2 cellular contexts compared by ENCODE assay signal in the genomic region with DNA sequence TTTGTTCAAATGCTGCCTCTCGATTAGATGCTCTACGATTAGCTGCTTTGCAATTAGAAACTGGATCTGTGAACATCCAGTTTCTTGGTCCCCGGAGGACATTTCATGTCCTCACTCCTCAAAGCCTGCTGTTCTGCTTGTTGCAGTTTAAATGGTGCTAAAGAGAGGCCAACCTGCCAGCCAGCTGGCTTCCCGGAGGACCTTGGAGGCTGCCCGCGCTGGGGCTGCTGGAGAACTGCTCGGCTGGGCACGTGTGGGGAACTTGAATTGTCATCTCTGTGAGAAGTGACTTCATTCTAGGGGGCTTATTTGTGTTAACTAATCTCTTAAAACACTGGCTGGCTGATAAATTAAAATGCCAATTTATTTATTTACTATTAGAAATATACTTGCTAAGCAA.
TF ChIP-seq lines count a peak whose summit lies in the region.

No MANE protein-coding gene starts in this region.

TF ChIP-seq in SK-N-SH, 30 proteins besides CTCF, POLR2A, EP300 and RAD21 (continued from another document):
- TF ChIP-seq, protein P1, sequence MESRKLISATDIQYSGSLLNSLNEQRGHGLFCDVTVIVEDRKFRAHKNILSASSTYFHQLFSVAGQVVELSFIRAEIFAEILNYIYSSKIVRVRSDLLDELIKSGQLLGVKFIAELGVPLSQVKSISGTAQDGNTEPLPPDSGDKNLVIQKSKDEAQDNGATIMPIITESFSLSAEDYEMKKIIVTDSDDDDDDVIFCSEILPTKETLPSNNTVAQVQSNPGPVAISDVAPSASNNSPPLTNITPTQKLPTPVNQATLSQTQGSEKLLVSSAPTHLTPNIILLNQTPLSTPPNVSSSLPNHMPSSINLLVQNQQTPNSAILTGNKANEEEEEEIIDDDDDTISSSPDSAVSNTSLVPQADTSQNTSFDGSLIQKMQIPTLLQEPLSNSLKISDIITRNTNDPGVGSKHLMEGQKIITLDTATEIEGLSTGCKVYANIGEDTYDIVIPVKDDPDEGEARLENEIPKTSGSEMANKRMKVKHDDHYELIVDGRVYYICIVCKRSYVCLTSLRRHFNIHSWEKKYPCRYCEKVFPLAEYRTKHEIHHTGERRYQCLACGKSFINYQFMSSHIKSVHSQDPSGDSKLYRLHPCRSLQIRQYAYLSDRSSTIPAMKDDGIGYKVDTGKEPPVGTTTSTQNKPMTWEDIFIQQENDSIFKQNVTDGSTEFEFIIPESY (IDR thresholded peaks at IDR 0.05; ENCODE audit: borderline replicate concordance, low read depth): no peak
- TF ChIP-seq, protein P2, sequence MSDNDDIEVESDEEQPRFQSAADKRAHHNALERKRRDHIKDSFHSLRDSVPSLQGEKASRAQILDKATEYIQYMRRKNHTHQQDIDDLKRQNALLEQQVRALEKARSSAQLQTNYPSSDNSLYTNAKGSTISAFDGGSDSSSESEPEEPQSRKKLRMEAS (IDR thresholded peaks at IDR 0.05; ENCODE audit: low read depth): no peak
- TF ChIP-seq FOXJ3 (CRISPR knock-in tag; IDR thresholded peaks at IDR 0.05): no peak
- no peak for TF ChIP-seq GATA2 (CRISPR knock-in tag; IDR thresholded peaks at IDR 0.05)
- TF ChIP-seq CHD2 (IDR thresholded peaks at IDR 0.05; ENCODE audit: low read length, partially characterized antibody): no peak
- TF ChIP-seq, protein P3, sequence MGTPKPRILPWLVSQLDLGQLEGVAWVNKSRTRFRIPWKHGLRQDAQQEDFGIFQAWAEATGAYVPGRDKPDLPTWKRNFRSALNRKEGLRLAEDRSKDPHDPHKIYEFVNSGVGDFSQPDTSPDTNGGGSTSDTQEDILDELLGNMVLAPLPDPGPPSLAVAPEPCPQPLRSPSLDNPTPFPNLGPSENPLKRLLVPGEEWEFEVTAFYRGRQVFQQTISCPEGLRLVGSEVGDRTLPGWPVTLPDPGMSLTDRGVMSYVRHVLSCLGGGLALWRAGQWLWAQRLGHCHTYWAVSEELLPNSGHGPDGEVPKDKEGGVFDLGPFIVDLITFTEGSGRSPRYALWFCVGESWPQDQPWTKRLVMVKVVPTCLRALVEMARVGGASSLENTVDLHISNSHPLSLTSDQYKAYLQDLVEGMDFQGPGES (IDR thresholded peaks at IDR 0.05; ENCODE audit: low read depth, low read length): no peak
- TF ChIP-seq, protein P4, sequence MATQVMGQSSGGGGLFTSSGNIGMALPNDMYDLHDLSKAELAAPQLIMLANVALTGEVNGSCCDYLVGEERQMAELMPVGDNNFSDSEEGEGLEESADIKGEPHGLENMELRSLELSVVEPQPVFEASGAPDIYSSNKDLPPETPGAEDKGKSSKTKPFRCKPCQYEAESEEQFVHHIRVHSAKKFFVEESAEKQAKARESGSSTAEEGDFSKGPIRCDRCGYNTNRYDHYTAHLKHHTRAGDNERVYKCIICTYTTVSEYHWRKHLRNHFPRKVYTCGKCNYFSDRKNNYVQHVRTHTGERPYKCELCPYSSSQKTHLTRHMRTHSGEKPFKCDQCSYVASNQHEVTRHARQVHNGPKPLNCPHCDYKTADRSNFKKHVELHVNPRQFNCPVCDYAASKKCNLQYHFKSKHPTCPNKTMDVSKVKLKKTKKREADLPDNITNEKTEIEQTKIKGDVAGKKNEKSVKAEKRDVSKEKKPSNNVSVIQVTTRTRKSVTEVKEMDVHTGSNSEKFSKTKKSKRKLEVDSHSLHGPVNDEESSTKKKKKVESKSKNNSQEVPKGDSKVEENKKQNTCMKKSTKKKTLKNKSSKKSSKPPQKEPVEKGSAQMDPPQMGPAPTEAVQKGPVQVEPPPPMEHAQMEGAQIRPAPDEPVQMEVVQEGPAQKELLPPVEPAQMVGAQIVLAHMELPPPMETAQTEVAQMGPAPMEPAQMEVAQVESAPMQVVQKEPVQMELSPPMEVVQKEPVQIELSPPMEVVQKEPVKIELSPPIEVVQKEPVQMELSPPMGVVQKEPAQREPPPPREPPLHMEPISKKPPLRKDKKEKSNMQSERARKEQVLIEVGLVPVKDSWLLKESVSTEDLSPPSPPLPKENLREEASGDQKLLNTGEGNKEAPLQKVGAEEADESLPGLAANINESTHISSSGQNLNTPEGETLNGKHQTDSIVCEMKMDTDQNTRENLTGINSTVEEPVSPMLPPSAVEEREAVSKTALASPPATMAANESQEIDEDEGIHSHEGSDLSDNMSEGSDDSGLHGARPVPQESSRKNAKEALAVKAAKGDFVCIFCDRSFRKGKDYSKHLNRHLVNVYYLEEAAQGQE (IDR thresholded peaks at IDR 0.05; ENCODE audit: low read depth, low read length): no peak
- TF ChIP-seq, protein P5, sequence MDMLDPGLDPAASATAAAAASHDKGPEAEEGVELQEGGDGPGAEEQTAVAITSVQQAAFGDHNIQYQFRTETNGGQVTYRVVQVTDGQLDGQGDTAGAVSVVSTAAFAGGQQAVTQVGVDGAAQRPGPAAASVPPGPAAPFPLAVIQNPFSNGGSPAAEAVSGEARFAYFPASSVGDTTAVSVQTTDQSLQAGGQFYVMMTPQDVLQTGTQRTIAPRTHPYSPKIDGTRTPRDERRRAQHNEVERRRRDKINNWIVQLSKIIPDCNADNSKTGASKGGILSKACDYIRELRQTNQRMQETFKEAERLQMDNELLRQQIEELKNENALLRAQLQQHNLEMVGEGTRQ (IDR thresholded peaks at IDR 0.05; ENCODE audit: borderline replicate concordance, low read depth, low read length): no peak
- no peak for TF ChIP-seq TEAD4 (IDR thresholded peaks at IDR 0.05; ENCODE audit: borderline replicate concordance, insufficient read depth)
- TF ChIP-seq TAF1 (IDR thresholded peaks at IDR 0.05; ENCODE audit: borderline replicate concordance, low read depth, low read length): no peak
- TF ChIP-seq MXI1 (IDR thresholded peaks at IDR 0.05; ENCODE audit: low read depth, low read length): no peak
- TF ChIP-seq RCOR1 (IDR thresholded peaks at IDR 0.05; ENCODE audit: low read length): no peak
- TF ChIP-seq FOSL2 (IDR thresholded peaks at IDR 0.05; ENCODE audit: borderline replicate concordance, low read depth): no peak
- no peak for TF ChIP-seq NFIC (IDR thresholded peaks at IDR 0.05; ENCODE audit: borderline replicate concordance)

TF ChIP-seq in SK-N-SH treated with all-trans-retinoic acid at 6 μM for 48 hours, 23 proteins besides CTCF, POLR2A, EP300 and RAD21 (continued from another document):
- TF ChIP-seq TOX (CRISPR knock-in tag; IDR thresholded peaks at IDR 0.05; ENCODE audit: borderline replicate concordance): no peak
